Comparison of ENCODE assay signal across 23 cellular contexts in the genomic region with DNA sequence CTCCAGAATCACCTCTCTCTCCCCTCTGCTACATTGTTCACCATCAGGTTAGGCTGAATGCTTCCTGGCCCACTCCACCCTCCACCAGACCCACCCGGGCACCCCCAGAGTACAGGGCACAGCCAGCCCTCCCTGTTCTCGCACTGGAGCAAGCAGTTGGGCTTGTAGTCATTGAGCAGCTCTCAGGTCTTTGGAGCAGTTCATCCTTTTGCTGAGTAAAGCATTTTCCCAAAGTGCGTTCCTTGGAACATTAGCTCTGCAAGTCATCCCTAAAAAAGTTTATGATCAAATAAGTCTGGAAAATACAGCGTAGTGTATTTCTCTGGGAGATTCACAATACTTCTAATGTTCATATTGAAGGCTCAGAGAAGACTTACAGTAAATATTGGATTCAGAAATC.
"Had no signal": no experiment of that assay in that cellular context is flagged by ENCODE, and none has a peak within 500 bp of the region (broad histone marks: within the 10 kb centered on the region; RNA-seq: fewer than 3 reads in every experiment).

No MANE protein-coding gene starts in this region.

- H3K4me3 ChIP-seq: coronary artery, dorsolateral prefrontal cortex, esophagus squamous epithelium, gastrocnemius medialis, heart right ventricle, lower lobe of right lung, mucosa of descending colon had no signal

- DNase-seq: dermis blood vessel endothelial cell; dorsolateral prefrontal cortex; effector CD4-positive, alpha-beta T cell; effector memory CD4-positive, alpha-beta T cell; esophagus squamous epithelium; foreskin fibroblast; foreskin melanocyte; gastrocnemius medialis; glutamatergic neuron; head of caudate nucleus; heart right ventricle; hippocampal formation; left colon; left ventricle myocardium superior; lower lobe of right lung; mesenchymal stem cell; mucosa of descending colon; naive B cell had no signal

- H3K36me3 ChIP-seq: esophagus squamous epithelium, gastrocnemius medialis, heart right ventricle, lower lobe of right lung had no signal

- H3K27me3 ChIP-seq: dorsolateral prefrontal cortex, esophagus squamous epithelium, gastrocnemius medialis, heart right ventricle had no signal

- H3K4me1 ChIP-seq: esophagus squamous epithelium, gastrocnemius medialis had no signal

- FAIRE-seq: colon, endothelial cell of umbilical vein, islet of Langerhans, keratinocyte had no signal

- ATAC-seq: gastrocnemius medialis, heart right ventricle, left colon, left ventricle myocardium superior, lower lobe of right lung, mucosa of descending colon had no signal

- H3K9me3 ChIP-seq: esophagus squamous epithelium, gastrocnemius medialis had no signal

- H3K27ac ChIP-seq: coronary artery, dorsolateral prefrontal cortex, esophagus squamous epithelium, gastrocnemius medialis, heart right ventricle, lower lobe of right lung had no signal
